ENCODE assay signal across 8 cellular contexts in genomic region chr1:155253208-155253607, GRCh38. TPM values are rescaled to one million over a fixed set of nuclear protein-coding genes. Genes with fewer than 3 reads are reported as not detected.
DNase-seq lines count a peak whose midpoint lies in the region; ATAC-seq and TF ChIP-seq lines count a peak whose summit lies in the region.

No MANE protein-coding gene starts in this region.

- peaks cover 28% of the 10 kb centered on the region for H3K4me1 Mint-ChIP-seq in GM23338
- peaks cover 25% of the 10 kb centered on the region for H3K4me1 Mint-ChIP-seq in activated T-helper 2 cell treated with anti-CD3 and anti-CD28 coated beads, Interferon-gamma antibody, Interleukin-2, Interleukin-4, amounts not matched to agents 10 μg/mL and 5 μg/mL and 100 μg/mL, durations not matched to agents 14 hours and 24 hours and 36 hours (ENCODE audit: low read depth)

- H3K4me3 ChIP-seq in AG09309 (ENCODE audit: control insufficient read depth, low read depth, low read length): peak overlapping the region; percentile 62
- peak overlapping the region; percentile 89; the same call in 1 of the 2 replicates for H3K4me3 ChIP-seq in GM23338
- H3K4me3 ChIP-seq in lower lobe of right lung: no peak overlapping the region
- peak overlapping the region in 1 of 4 donors; percentile 94 for H3K4me3 ChIP-seq in esophagus squamous epithelium

- H3K9me3 Mint-ChIP-seq in GM23338: no peaks in the 10 kb centered on the region
- H3K9me3 Mint-ChIP-seq in activated T-helper 2 cell treated with anti-CD3 and anti-CD28 coated beads, Interferon-gamma antibody, Interleukin-2, Interleukin-4, amounts not matched to agents 10 μg/mL and 5 μg/mL and 100 μg/mL, durations not matched to agents 14 hours and 24 hours and 36 hours: no peaks in the 10 kb centered on the region

- no peaks in the 10 kb centered on the region for H3K27me3 ChIP-seq in GM23338 (ENCODE audit: insufficient read depth)
- H3K27me3 ChIP-seq in lower lobe of right lung (ENCODE audit: low read depth): no peaks in the 10 kb centered on the region
- no peaks in the 10 kb centered on the region for H3K27me3 ChIP-seq in esophagus squamous epithelium

- DNase-seq in AG09309 (ENCODE audit: low read depth) (no peak), GM23338 (ENCODE audit: low spot score) (peak; percentile 28), lower lobe of right lung (no peak), mesenteric fat pad (ENCODE audit: low spot score) (no peak), esophagus squamous epithelium (lab: John Stamatoyannopoulos, UW) (no peak), NCI-H524 treated with DMSO at 0.1 percent for 48 hours (lab: John Stamatoyannopoulos, UW) (no peak)
- no peak for DNase-seq in activated T-helper 2 cell treated with anti-CD3 and anti-CD28 coated beads, Interferon-gamma antibody, Interleukin-2, Interleukin-4, amounts not matched to agents 10 μg/mL and 5 μg/mL and 100 μg/mL, durations not matched to agents 14 hours and 24 hours and 36 hours (ENCODE audit: low spot score)
- no peak for DNase-seq in activated CD4-positive, CD25-positive, alpha-beta regulatory T cell (lab: John Stamatoyannopoulos, UW)

- H4K20me1 ChIP-seq in GM23338 (replicated peaks; ENCODE audit: insufficient read depth): no peaks in the 10 kb centered on the region

- peaks cover 16% of the 10 kb centered on the region; the same call in 1 of the 2 replicates for H3K4me1 ChIP-seq in GM23338 (ENCODE audit: insufficient read depth)
- H3K4me1 ChIP-seq in lower lobe of right lung: peaks cover 34% of the 10 kb centered on the region
- H3K4me1 ChIP-seq in esophagus squamous epithelium: peaks cover 31 to 52% (median 37%) of the 10 kb centered on the region in 3 donors

- peaks cover 15% of the 10 kb centered on the region for H3K36me3 Mint-ChIP-seq in GM23338 (ENCODE audit: low read depth)
- H3K36me3 Mint-ChIP-seq in activated T-helper 2 cell treated with anti-CD3 and anti-CD28 coated beads, Interferon-gamma antibody, Interleukin-2, Interleukin-4, amounts not matched to agents 10 μg/mL and 5 μg/mL and 100 μg/mL, durations not matched to agents 14 hours and 24 hours and 36 hours (ENCODE audit: low read depth): peaks cover 23% of the 10 kb centered on the region

- H3K9me3 ChIP-seq in lower lobe of right lung: no peaks in the 10 kb centered on the region
- H3K9me3 ChIP-seq in esophagus squamous epithelium: no peaks in the 10 kb centered on the region

- 64 to 79% methylated on average over 4 to 5 of the region's 5 CpGs for WGBS in esophagus squamous epithelium, 2 donors

- no peak for TF ChIP-seq CTCF in AG09309 (IDR thresholded peaks at IDR 0.05; ENCODE audit: control insufficient read depth, insufficient read depth, low read depth, low read length, missing control alignments)
- peak; percentile 9 to 25; a peak in 1 of 4 replicates for TF ChIP-seq CTCF in GM23338 (conservative IDR thresholded peaks at IDR 0.05; ENCODE audit: low read depth in 2 of 2)
- TF ChIP-seq CTCF in lower lobe of right lung (IDR thresholded peaks at IDR 0.05): no peak
- TF ChIP-seq CTCF in esophagus squamous epithelium (IDR thresholded peaks at IDR 0.05): no peak

- H3K27ac ChIP-seq in GM23338 (ENCODE audit: low read depth) (no peak overlapping the region), lower lobe of right lung (peak overlapping the region; percentile 11), esophagus squamous epithelium (peak overlapping the region in 1 of 4 donors; percentile 95)

- H3K27me3 Mint-ChIP-seq in GM23338 (ENCODE audit: insufficient read depth, low read depth, poor library complexity): peaks cover 14% of the 10 kb centered on the region
- H3K27me3 Mint-ChIP-seq in activated T-helper 2 cell treated with anti-CD3 and anti-CD28 coated beads, Interferon-gamma antibody, Interleukin-2, Interleukin-4, amounts not matched to agents 10 μg/mL and 5 μg/mL and 100 μg/mL, durations not matched to agents 14 hours and 24 hours and 36 hours (ENCODE audit: low read depth): no peaks in the 10 kb centered on the region

- H3F3A ChIP-seq in GM23338 (replicated peaks; ENCODE audit: low read depth): peaks cover 17% of the 10 kb centered on the region; the same call in 1 of the 2 replicates

- H3K27ac Mint-ChIP-seq in GM23338: no peak overlapping the region
- no peak overlapping the region for H3K27ac Mint-ChIP-seq in activated T-helper 2 cell treated with anti-CD3 and anti-CD28 coated beads, Interferon-gamma antibody, Interleukin-2, Interleukin-4, amounts not matched to agents 10 μg/mL and 5 μg/mL and 100 μg/mL, durations not matched to agents 14 hours and 24 hours and 36 hours

- no peak overlapping the region for H2AFZ ChIP-seq in GM23338

- peak overlapping the region; percentile 83 for H3K4me3 Mint-ChIP-seq in GM23338
- H3K4me3 Mint-ChIP-seq in activated T-helper 2 cell treated with anti-CD3 and anti-CD28 coated beads, Interferon-gamma antibody, Interleukin-2, Interleukin-4, amounts not matched to agents 10 μg/mL and 5 μg/mL and 100 μg/mL, durations not matched to agents 14 hours and 24 hours and 36 hours (ENCODE audit: low read depth): peak overlapping the region; percentile 86

- intact Hi-C loops in activated T-helper 2 cell treated with anti-CD3 and anti-CD28 coated beads, Interferon-gamma antibody, Interleukin-2, Interleukin-4, amounts not matched to agents 10 μg/mL and 5 μg/mL and 100 μg/mL, durations not matched to agents 14 hours and 24 hours and 36 hours (cut with micrococcal nuclease): loop anchor here (5.0 kb wide), 1 partner anchor 339 kb away; no protein-coding TSS in a partner anchor
- intact Hi-C loops in lower lobe of right lung (cut with DNase I) (no loop called here), esophagus squamous epithelium (cut with DNase I) (loop anchor here (5.0 kb wide), 1 partner anchor 74 kb away; no protein-coding TSS in a partner anchor)

- no peaks in the 10 kb centered on the region for H3K9me2 ChIP-seq in GM23338 (ENCODE audit: insufficient read depth)

- H3K79me2 ChIP-seq in GM23338 (replicated peaks; ENCODE audit: insufficient read depth): no peaks in the 10 kb centered on the region; the same call in 1 of the 2 replicates

- H3K4me2 ChIP-seq in GM23338: peak overlapping the region; percentile 55; the same call in 1 of the 2 replicates

- H3K36me3 ChIP-seq in GM23338 (ENCODE audit: insufficient read depth): no peaks in the 10 kb centered on the region
- peaks cover 16% of the 10 kb centered on the region for H3K36me3 ChIP-seq in lower lobe of right lung
- peaks cover 0 to 38% (median 0%) of the 10 kb centered on the region in 3 donors for H3K36me3 ChIP-seq in esophagus squamous epithelium

- TF ChIP-seq POLR2A in esophagus squamous epithelium (IDR thresholded peaks at IDR 0.05): no peak

- ATAC-seq in GM23338: no peak
- ATAC-seq in lower lobe of right lung: no peak

TF ChIP-seq in GM23338, 12 proteins besides CTCF, POLR2A, EP300 and RAD21 (continues in another document):
- TF ChIP-seq POLR2AphosphoS5 (IDR thresholded peaks at IDR 0.05; ENCODE audit: low read depth): no peak

RNA-seq across cellular contexts. Expression of gene ENTREP3, which starts 2.1 kb away (rescaled TPM):
- total RNA-seq in GM23338 (2014; rRNA removed; shearing (Covaris generic)): 34.7 and 46.3 TPM in 2 replicates
- polyA plus RNA-seq in GM23338 (2016; fragmentation: Nextera tagmentation; extraction: Ambion mirVana): 18.6 and 19.5 TPM in 2 replicates
- total RNA-seq in activated T-helper 2 cell treated with anti-CD3 and anti-CD28 coated beads, Interferon-gamma antibody, Interleukin-2, Interleukin-4, amounts not matched to agents 10 μg/mL and 5 μg/mL and 100 μg/mL, durations not matched to agents 14 hours and 24 hours and 36 hours: 42.5 and 45.5 TPM in 2 replicates
- total RNA-seq in lower lobe of right lung (22.9 TPM), mesenteric fat pad (25.2 TPM), esophagus squamous epithelium (10 to 100 TPM; 10.5 to 27.9 (median 16.1) TPM)

RNA-seq across cellular contexts. Expression of gene SCAMP3, which starts 9.0 kb away (rescaled TPM):
- total RNA-seq in GM23338 (2014; rRNA removed; shearing (Covaris generic)): 47.2 and 52.5 TPM in 2 replicates
- 38.3 and 50.5 TPM in 2 replicates for polyA plus RNA-seq in GM23338 (2016; fragmentation: Nextera tagmentation; extraction: Ambion mirVana)
- 113 and 123 TPM in 2 replicates for total RNA-seq in activated T-helper 2 cell treated with anti-CD3 and anti-CD28 coated beads, Interferon-gamma antibody, Interleukin-2, Interleukin-4, amounts not matched to agents 10 μg/mL and 5 μg/mL and 100 μg/mL, durations not matched to agents 14 hours and 24 hours and 36 hours
- 70.2 TPM for total RNA-seq in lower lobe of right lung
- total RNA-seq in mesenteric fat pad: 69.7 TPM
- total RNA-seq in esophagus squamous epithelium: 10 to 100 TPM; 56.8 to 72.2 (median 60.1) TPM

RNA-seq across cellular contexts. Expression of gene CLK2, which starts 20.1 kb away (rescaled TPM):
- total RNA-seq in GM23338 (2014; rRNA removed; shearing (Covaris generic)): 40.4 and 54.6 TPM in 2 replicates
- 23.9 and 27.2 TPM in 2 replicates for polyA plus RNA-seq in GM23338 (2016; fragmentation: Nextera tagmentation; extraction: Ambion mirVana)
- total RNA-seq in activated T-helper 2 cell treated with anti-CD3 and anti-CD28 coated beads, Interferon-gamma antibody, Interleukin-2, Interleukin-4, amounts not matched to agents 10 μg/mL and 5 μg/mL and 100 μg/mL, durations not matched to agents 14 hours and 24 hours and 36 hours: 95.7 and 96.8 TPM in 2 replicates
- total RNA-seq in lower lobe of right lung: 51.1 TPM
- total RNA-seq in mesenteric fat pad: 34.7 TPM
- total RNA-seq in esophagus squamous epithelium: 10 to 100 TPM; 21.9 to 35.1 (median 25.6) TPM

RNA-seq across cellular contexts. Expression of gene HCN3, which starts 24.1 kb away (rescaled TPM):
- total RNA-seq in GM23338 (2014; rRNA removed; shearing (Covaris generic)): 3.5 and 4.9 TPM in 2 replicates
- 3.4 and 4.6 TPM in 2 replicates for polyA plus RNA-seq in GM23338 (2016; fragmentation: Nextera tagmentation; extraction: Ambion mirVana)
- total RNA-seq in activated T-helper 2 cell treated with anti-CD3 and anti-CD28 coated beads, Interferon-gamma antibody, Interleukin-2, Interleukin-4, amounts not matched to agents 10 μg/mL and 5 μg/mL and 100 μg/mL, durations not matched to agents 14 hours and 24 hours and 36 hours: 4.8 and 5.4 TPM in 2 replicates
- 4.2 TPM for total RNA-seq in lower lobe of right lung
- 3.3 TPM for total RNA-seq in mesenteric fat pad
- total RNA-seq in esophagus squamous epithelium: 1 to 10 TPM; 2.1 to 3.0 (median 2.5) TPM

RNA-seq across cellular contexts. Expression of gene MTX1, which starts 44.7 kb away (rescaled TPM):
- 66.7 and 77.7 TPM in 2 replicates for total RNA-seq in GM23338 (2014; rRNA removed; shearing (Covaris generic))
- 106 and 109 TPM in 2 replicates for polyA plus RNA-seq in GM23338 (2016; fragmentation: Nextera tagmentation; extraction: Ambion mirVana)
- 58.6 and 64.0 TPM in 2 replicates for total RNA-seq in activated T-helper 2 cell treated with anti-CD3 and anti-CD28 coated beads, Interferon-gamma antibody, Interleukin-2, Interleukin-4, amounts not matched to agents 10 μg/mL and 5 μg/mL and 100 μg/mL, durations not matched to agents 14 hours and 24 hours and 36 hours
- total RNA-seq in lower lobe of right lung: 27.9 TPM
- 40.0 TPM for total RNA-seq in mesenteric fat pad
- total RNA-seq in esophagus squamous epithelium: 10 to 100 TPM; 34.0 to 59.1 (median 42.9) TPM

Comparison
In these comparisons a context has a peak if more than half of its experiments do, and no peak if none do; other contexts are left out.
1. CTCF ChIP-seq: peak in GM23338 (2 of 2); none in AG09309 (single experiment), lower lobe of right lung (single experiment) and esophagus squamous epithelium (0 of 6).